ENCODE assay signal across 10 cellular contexts in genomic region chr7:44074349-44074695, GRCh38. TPM values are rescaled to one million over a fixed set of nuclear protein-coding genes. Genes with fewer than 3 reads are reported as not detected.
DNase-seq lines count a peak whose midpoint lies in the region; ATAC-seq and TF ChIP-seq lines count a peak whose summit lies in the region.
"Had no signal": no experiment of that assay in that cellular context is flagged by ENCODE, and none has a peak within 500 bp of the region (broad histone marks: within the 10 kb centered on the region; RNA-seq: fewer than 3 reads in every experiment).

No MANE protein-coding gene starts in this region.

- peaks cover 38 to 57% of the 10 kb centered on the region in 2 donors for H3K36me3 ChIP-seq in ascending aorta
- peaks cover 15 to 69% (median 23%) of the 10 kb centered on the region in 3 experiments for H3K36me3 ChIP-seq in naive thymus-derived CD4-positive, alpha-beta T cell (ENCODE audit: control insufficient read depth in 2 of 3, insufficient read depth in 3 of 3, low read length in 3 of 3)
- peaks cover 19 to 68% (median 48%) of the 10 kb centered on the region in 4 donors for H3K36me3 ChIP-seq in upper lobe of left lung
- peaks cover 0 to 19% of the 10 kb centered on the region in 2 donors for H3K36me3 ChIP-seq in body of pancreas (replicated peaks in 1 of 2; ENCODE audit: insufficient read depth in 1 of 2, low read depth in 2 of 2)

- peak; percentile 37 for ATAC-seq in naive thymus-derived CD4-positive, alpha-beta T cell
- ATAC-seq in upper lobe of left lung (ENCODE audit: low FRiP score in 2 of 2) (peak in 1 of 2 donors; percentile 17), HG03378 (IDR thresholded peaks at IDR 0.05; ENCODE audit: unreplicated experiment) (no peak), body of pancreas (no peak)

- H3K36me3 Mint-ChIP-seq in naive thymus-derived CD4-positive, alpha-beta T cell: peaks cover 5 to 26% (median 8%) of the 10 kb centered on the region in 5 donors

- H3K4me1 ChIP-seq in ascending aorta (peaks cover 21 to 24% of the 10 kb centered on the region in 2 donors), upper lobe of left lung (peaks cover 8 to 32% (median 22%) of the 10 kb centered on the region in 4 donors), body of pancreas (peaks cover 13% of the 10 kb centered on the region)
- no peaks in the 10 kb centered on the region for H3K4me1 ChIP-seq in naive thymus-derived CD4-positive, alpha-beta T cell (ENCODE audit: control insufficient read depth in 2 of 2, insufficient read depth in 2 of 2, low read length in 2 of 2)

- TF ChIP-seq POLR2A in upper lobe of left lung (IDR thresholded peaks at IDR 0.05) (no peak), body of pancreas (IDR thresholded peaks at IDR 0.05) (no peak)

- DNase-seq in activated effector memory CD4-positive, alpha-beta T cell treated with anti-CD3 and anti-CD28 coated beads, Interleukin-2, amount 50 U/mL, for 16 hours: peak; percentile 59
- no peak for DNase-seq in activated effector memory CD4-positive, alpha-beta T cell treated with Interleukin-2 at 50 U/mL for 16 hours
- DNase-seq in ascending aorta (ENCODE audit: low spot score in 2 of 2) (no peak), upper lobe of left lung (no peak), body of pancreas (no peak), dedifferentiated amniotic fluid mesenchymal stem cell (ENCODE audit: extremely low spot score) (no peak)
- DNase-seq in naive thymus-derived CD4-positive, alpha-beta T cell: no peak
- DNase-seq: kidney glomerular epithelial cell, NCI-H82 had no signal

- H3K4me1 Mint-ChIP-seq in naive thymus-derived CD4-positive, alpha-beta T cell: peaks cover 7 to 33% (median 9%) of the 10 kb centered on the region in 7 donors

- H3K9me3 ChIP-seq in ascending aorta (no peaks in the 10 kb centered on the region), upper lobe of left lung (no peaks in the 10 kb centered on the region), body of pancreas (no peaks in the 10 kb centered on the region)
- H3K9me3 ChIP-seq in naive thymus-derived CD4-positive, alpha-beta T cell (ENCODE audit: control insufficient read depth in 2 of 3, low read length in 3 of 3): no peaks in the 10 kb centered on the region

- CTCF ChIA-PET in naive thymus-derived CD4-positive, alpha-beta T cell (lab: Charles Lee): interaction anchor here (1.3 kb wide), 1 partner anchor 31 kb away, joined by 3 read pairs; no protein-coding TSS in a partner anchor

- H3K27me3 ChIP-seq in ascending aorta (no peaks in the 10 kb centered on the region), upper lobe of left lung (no peaks in the 10 kb centered on the region), body of pancreas (no peaks in the 10 kb centered on the region)
- H3K27me3 ChIP-seq in naive thymus-derived CD4-positive, alpha-beta T cell (ENCODE audit: control insufficient read depth in 2 of 2, insufficient read depth in 2 of 2, low read length in 2 of 2): no peaks in the 10 kb centered on the region

- H3K9me3 Mint-ChIP-seq in naive thymus-derived CD4-positive, alpha-beta T cell: no peaks in the 10 kb centered on the region

- POLR2A ChIA-PET in naive thymus-derived CD4-positive, alpha-beta T cell (lab: Charles Lee): interaction anchor here (1.0 kb wide), 1 partner anchor 18 kb away, joined by 3 read pairs; no protein-coding TSS in a partner anchor

- WGBS in upper lobe of left lung, 2 donors: 79 to 88% methylated on average over 3 to 13 of the region's 13 CpGs
- 82 to 91% methylated on average over 3 to 11 of the region's 13 CpGs for WGBS in body of pancreas, 2 donors

- no peaks in the 10 kb centered on the region for H3K27me3 Mint-ChIP-seq in naive thymus-derived CD4-positive, alpha-beta T cell

- TF ChIP-seq CTCF in ascending aorta (IDR thresholded peaks at IDR 0.05): no peak
- no peak for TF ChIP-seq CTCF in upper lobe of left lung (IDR thresholded peaks at IDR 0.05)
- no peak for TF ChIP-seq CTCF in body of pancreas (IDR thresholded peaks at IDR 0.05)

- no peak overlapping the region for H3K4me3 ChIP-seq in ascending aorta
- no peak overlapping the region for H3K4me3 ChIP-seq in naive thymus-derived CD4-positive, alpha-beta T cell (ENCODE audit: low read length)
- peak overlapping the region in 1 of 4 donors; percentile 11 for H3K4me3 ChIP-seq in upper lobe of left lung
- H3K4me3 ChIP-seq in body of pancreas: no peak overlapping the region

- peak overlapping the region in 1 of 9 donors; percentile 38 for H3K27ac Mint-ChIP-seq in naive thymus-derived CD4-positive, alpha-beta T cell

- TF ChIP-seq EP300 in upper lobe of left lung (IDR thresholded peaks at IDR 0.05): no peak

- H3K27ac ChIP-seq in ascending aorta (peak overlapping the region; percentile 70 to 71), upper lobe of left lung (peak overlapping the region; percentile 77 to 90 (median 88)), body of pancreas (peak overlapping the region in 2 of 4 donors; percentile 22 to 57)
- peak overlapping the region; percentile 25 for H3K27ac ChIP-seq in naive thymus-derived CD4-positive, alpha-beta T cell (ENCODE audit: low read depth, low read length)

- no peak overlapping the region for H3K4me3 Mint-ChIP-seq in naive thymus-derived CD4-positive, alpha-beta T cell

- intact Hi-C loops in ascending aorta (cut with DNase I) (loop anchor here (5.0 kb wide), 1 partner anchor 183 kb away; no protein-coding TSS in a partner anchor), body of pancreas (cut with DNase I) (no loop called here)
- intact Hi-C loops in naive thymus-derived CD4-positive, alpha-beta T cell (cut with micrococcal nuclease): loop anchor here in 1 of 2 donors (5.0 kb wide), 1 partner anchor 403 kb away; no protein-coding TSS in a partner anchor

RNA-seq across cellular contexts. Expression of gene POLM, which starts 8.0 kb away (rescaled TPM):
- 58.8 TPM for total RNA-seq in ascending aorta
- total RNA-seq in naive thymus-derived CD4-positive, alpha-beta T cell: 10 to 100 TPM; 33.9 to 77.1 (median 48.9) TPM
- polyA plus RNA-seq in naive thymus-derived CD4-positive, alpha-beta T cell: 10 to 100 TPM; 18.2 to 20.4 TPM
- 100 to 1,000 TPM in 1 of 6 donors, 10 to 100 TPM in 5; 17.3 to 178 (median 37.1) TPM for total RNA-seq in upper lobe of left lung
- total RNA-seq in body of pancreas: 10 to 100 TPM; 49.8 to 53.7 TPM

RNA-seq across cellular contexts. Expression of gene PGAM2, which starts 9.0 kb away (rescaled TPM):
- total RNA-seq in ascending aorta: not detected
- 1 to 10 TPM in 4 of 5 experiments, under 1 TPM in 1; 0.73 to 3.1 (median 1.8) TPM for total RNA-seq in naive thymus-derived CD4-positive, alpha-beta T cell
- not detected for polyA plus RNA-seq in naive thymus-derived CD4-positive, alpha-beta T cell
- under 1 TPM in 4 of 6 donors, not detected in 2; 0.26 to 0.91 (median 0.75) TPM for total RNA-seq in upper lobe of left lung
- total RNA-seq in body of pancreas: 1 to 10 TPM in 1 of 2 donors, not detected in 1; 1.6 TPM

RNA-seq across cellular contexts. Expression of gene DBNL, which starts 29.8 kb away (rescaled TPM):
- total RNA-seq in ascending aorta (177 TPM), upper lobe of left lung (100 to 1,000 TPM in 5 of 6 donors, 10 to 100 TPM in 1; 81.8 to 169 (median 130) TPM), body of pancreas (10 to 100 TPM; 62.0 to 96.6 TPM)
- 100 to 1,000 TPM; 112 to 182 (median 164) TPM for total RNA-seq in naive thymus-derived CD4-positive, alpha-beta T cell
- 100 to 1,000 TPM; 171 to 217 TPM for polyA plus RNA-seq in naive thymus-derived CD4-positive, alpha-beta T cell

RNA-seq across cellular contexts. Expression of gene AEBP1, which starts 29.8 kb away (rescaled TPM):
- 1,349 TPM for total RNA-seq in ascending aorta
- total RNA-seq in naive thymus-derived CD4-positive, alpha-beta T cell: 10 to 100 TPM in 4 of 5 experiments, 1 to 10 TPM in 1; 7.7 to 33.1 (median 27.5) TPM
- polyA plus RNA-seq in naive thymus-derived CD4-positive, alpha-beta T cell: 10 to 100 TPM in 1 of 2 donors, 1 to 10 TPM in 1; 3.0 to 13.5 TPM
- 100 to 1,000 TPM in 2 of 6 donors, 10 to 100 TPM in 4; 34.1 to 241 (median 92.7) TPM for total RNA-seq in upper lobe of left lung
- 10 to 100 TPM; 39.2 to 51.9 TPM for total RNA-seq in body of pancreas

RNA-seq across cellular contexts. Expression of gene POLD2, which starts 49.0 kb away (rescaled TPM):
- total RNA-seq in ascending aorta (97.0 TPM), upper lobe of left lung (10 to 100 TPM; 27.2 to 70.1 (median 52.5) TPM), body of pancreas (10 to 100 TPM; 32.7 to 64.6 TPM)
- total RNA-seq in naive thymus-derived CD4-positive, alpha-beta T cell: 100 to 1,000 TPM in 1 of 5 experiments, 10 to 100 TPM in 4; 55.1 to 118 (median 69.2) TPM
- polyA plus RNA-seq in naive thymus-derived CD4-positive, alpha-beta T cell: 10 to 100 TPM; 78.1 to 94.8 TPM
